9 cellular contexts compared by ENCODE assay signal in genomic region chr17:63447688-63448005, GRCh38. TPM values are rescaled to one million over a fixed set of nuclear protein-coding genes. Genes with fewer than 3 reads are reported as not detected.
DNase-seq lines count a peak whose midpoint lies in the region; TF ChIP-seq lines count a peak whose summit lies in the region.
"Had no signal": no experiment of that assay in that cellular context is flagged by ENCODE, and none has a peak within 500 bp of the region (broad histone marks: within the 10 kb centered on the region; RNA-seq: fewer than 3 reads in every experiment).

No MANE protein-coding gene starts in this region.

- POLR2A ChIA-PET in OCI-LY7 (lab: Charles Lee), result interaction anchor here (0.6 kb wide), 1 partner anchor 155 kb away, joined by 3 read pairs; no protein-coding TSS in a partner anchor

- H3K36me3 ChIP-seq in iPS-15b (ENCODE audit: control insufficient read depth, insufficient read depth, low read length) (no peaks in the 10 kb centered on the region), subcutaneous abdominal adipose tissue (ENCODE audit: control insufficient read depth in 5 of 5, insufficient read depth in 5 of 5, low read length in 5 of 5) (no peaks in the 10 kb centered on the region), OCI-LY7 (ENCODE audit: insufficient read depth, low read length) (no peaks in the 10 kb centered on the region)

- peak overlapping the region; percentile 63 for H3K4me3 Mint-ChIP-seq in activated T-cell treated with anti-CD3 and anti-CD28 coated beads, Interleukin-2, amount 50 U/mL, for 24 hours
- H3K4me3 Mint-ChIP-seq in osteocyte (ENCODE audit: unreplicated experiment), result no peak overlapping the region

- H3K9me3 ChIP-seq in iPS-15b (ENCODE audit: control insufficient read depth, insufficient read depth, low read length), result no peaks in the 10 kb centered on the region
- H3K9me3 ChIP-seq in subcutaneous abdominal adipose tissue (ENCODE audit: control insufficient read depth in 5 of 5, low read length in 5 of 5), result no peaks in the 10 kb centered on the region
- no peaks in the 10 kb centered on the region for H3K9me3 ChIP-seq in OCI-LY7 (ENCODE audit: low read length)

- no peaks in the 10 kb centered on the region for H3K9me2 ChIP-seq in OCI-LY7 (ENCODE audit: insufficient read depth, low read length)

- peaks cover 3% of the 10 kb centered on the region for H3K27me3 Mint-ChIP-seq in activated T-cell treated with anti-CD3 and anti-CD28 coated beads, Interleukin-2, amount 50 U/mL, for 24 hours
- peaks cover 14% of the 10 kb centered on the region for H3K27me3 Mint-ChIP-seq in osteocyte (ENCODE audit: unreplicated experiment)

- peak overlapping the region; percentile 98 for H3K27ac ChIP-seq in VCaP
- peak overlapping the region; percentile 83 for H3K27ac ChIP-seq in subcutaneous abdominal adipose tissue (ENCODE audit: low read depth, low read length)
- H3K27ac ChIP-seq in OCI-LY7 (ENCODE audit: low read depth, low read length, poor library complexity, severe bottlenecking), result no peak overlapping the region

- H3K79me2 ChIP-seq in OCI-LY7 (ENCODE audit: insufficient read depth, low read depth, low read length), result no peaks in the 10 kb centered on the region

- CTCF ChIA-PET in OCI-LY7 (lab: Charles Lee; ENCODE audit: unreplicated experiment), result no interaction called here

- peaks cover 25% of the 10 kb centered on the region for H3K4me1 Mint-ChIP-seq in activated T-cell treated with anti-CD3 and anti-CD28 coated beads, Interleukin-2, amount 50 U/mL, for 24 hours (ENCODE audit: low read depth)
- peaks cover 9% of the 10 kb centered on the region for H3K4me1 Mint-ChIP-seq in osteocyte (ENCODE audit: unreplicated experiment)

- H3K27ac Mint-ChIP-seq in activated T-cell treated with anti-CD3 and anti-CD28 coated beads, Interleukin-2, amount 50 U/mL, for 24 hours, result peak overlapping the region; percentile 84
- H3K27ac Mint-ChIP-seq in osteocyte (ENCODE audit: unreplicated experiment), result no peak overlapping the region

- H3K4me1 ChIP-seq in iPS-15b (ENCODE audit: control insufficient read depth, insufficient read depth, low read length) (peaks cover 8% of the 10 kb centered on the region), subcutaneous abdominal adipose tissue (ENCODE audit: control insufficient read depth in 5 of 5, insufficient read depth in 5 of 5, low read length in 5 of 5) (peaks cover 4 to 60% (median 31%) of the 10 kb centered on the region in 5 donors), OCI-LY7 (ENCODE audit: insufficient read depth, low read length, poor library complexity, severe bottlenecking) (no peaks in the 10 kb centered on the region)

- H3K9ac ChIP-seq in iPS-15b (ENCODE audit: low read depth, low read length) (peak overlapping the region; percentile 73), subcutaneous abdominal adipose tissue (ENCODE audit: low read length in 5 of 5) (peak overlapping the region in 1 of 5 donors; percentile 82)

- no peak for DNase-seq in activated T-cell treated with anti-CD3 and anti-CD28 coated beads, Interleukin-2, amount 50 U/mL, for 24 hours
- no peak for DNase-seq in activated T-cell treated with anti-CD3 and anti-CD28 coated beads for 4 hours
- no peak for DNase-seq in OCI-LY7 (ENCODE audit: low spot score)
- DNase-seq in kidney glomerular epithelial cell (lab: John Stamatoyannopoulos, UW), result no peak
- DNase-seq in osteocyte (ENCODE audit: extremely low spot score, unreplicated experiment), result no peak
- DNase-seq: nephron progenitor cell had no signal

- H3K4me3 ChIP-seq in iPS-15b (ENCODE audit: low read depth, low read length) (no peak overlapping the region), subcutaneous abdominal adipose tissue (ENCODE audit: low read depth in 1 of 5, low read length in 5 of 5) (peak overlapping the region in 2 of 5 donors; percentile 70 to 71), OCI-LY7 (ENCODE audit: low read depth, low read length, poor library complexity, severe bottlenecking) (no peak overlapping the region)

- TF ChIP-seq CTCF in VCaP (conservative IDR thresholded peaks at IDR 0.05) (no peak), OCI-LY7 (conservative IDR thresholded peaks at IDR 0.05; ENCODE audit: low read length) (no peak), osteocyte (IDR thresholded peaks at IDR 0.05) (no peak)

- intact Hi-C loops in OCI-LY7 (cut with micrococcal nuclease; ENCODE audit: unreplicated experiment), result no loop called here

- H3K27me3 ChIP-seq in iPS-15b (ENCODE audit: control insufficient read depth, insufficient read depth, low read length), result no peaks in the 10 kb centered on the region
- H3K27me3 ChIP-seq in subcutaneous abdominal adipose tissue (ENCODE audit: control insufficient read depth in 5 of 5, insufficient read depth in 4 of 5, low read length in 5 of 5), result peaks cover 0 to 10% (median 7%) of the 10 kb centered on the region in 5 donors

- no peak overlapping the region for H2AFZ ChIP-seq in OCI-LY7 (ENCODE audit: low read length)

- H3K4me2 ChIP-seq in OCI-LY7 (ENCODE audit: low read length), result no peak overlapping the region

- no peaks in the 10 kb centered on the region for H3K36me3 Mint-ChIP-seq in activated T-cell treated with anti-CD3 and anti-CD28 coated beads, Interleukin-2, amount 50 U/mL, for 24 hours (ENCODE audit: low read depth)
- H3K36me3 Mint-ChIP-seq in osteocyte (ENCODE audit: unreplicated experiment), result no peaks in the 10 kb centered on the region

- BruUV-seq in OCI-LY7 (replicated peaks; lab: Mats Ljungman, UMichigan), result no TSS peak

- no peaks in the 10 kb centered on the region for H4K20me1 ChIP-seq in OCI-LY7 (ENCODE audit: insufficient read depth, low read length)

- H3K9me3 Mint-ChIP-seq in activated T-cell treated with anti-CD3 and anti-CD28 coated beads, Interleukin-2, amount 50 U/mL, for 24 hours, result no peaks in the 10 kb centered on the region
- H3K9me3 Mint-ChIP-seq in osteocyte (ENCODE audit: unreplicated experiment), result no peaks in the 10 kb centered on the region
- H3K9me3 Mint-ChIP-seq: nephron progenitor cell had no signal

RNA-seq across cellular contexts. Expression of gene CYB561, which starts 1.5 kb away (rescaled TPM):
- total RNA-seq in OCI-LY7 (2014; rRNA removed; shearing (Covaris generic)), result not detected in 2 replicates
- total RNA-seq in OCI-LY7 (2022) (not detected in 2 replicates), osteocyte (5.7 and 6.1 TPM in 2 replicates)

RNA-seq across cellular contexts. Expression of gene ACE, which starts 29.2 kb away (rescaled TPM):
- total RNA-seq in OCI-LY7 (2014; rRNA removed; shearing (Covaris generic)), result 0.33 and 2.3 TPM in 2 replicates
- 3.6 and 5.1 TPM in 2 replicates for total RNA-seq in OCI-LY7 (2022)
- total RNA-seq in osteocyte, result 0.91 and 1.1 TPM in 2 replicates
